ENCODE assay signal across 18 cellular contexts in genomic region chr12:95266250-95266649, GRCh38. TPM values are rescaled to one million over a fixed set of nuclear protein-coding genes. Genes with fewer than 3 reads are reported as not detected.
DNase-seq lines count a peak whose midpoint lies in the region; ATAC-seq, FAIRE-seq and TF ChIP-seq lines count a peak whose summit lies in the region.
"Had no signal": no experiment of that assay in that cellular context is flagged by ENCODE, and none has a peak within 500 bp of the region (broad histone marks: within the 10 kb centered on the region; RNA-seq: fewer than 3 reads in every experiment).

No MANE protein-coding gene starts in this region.

- ATAC-seq in heart left ventricle (peak; percentile 54 to 82 (median 63)), HG03108 (IDR thresholded peaks at IDR 0.05; ENCODE audit: unreplicated experiment) (no peak), HepG2 (no peak)
- ATAC-seq: CD8-positive, alpha-beta T cell; GM23338 had no signal

- FAIRE-seq in HepG2 (lab: Jason Lieb, UNC): no peak
- FAIRE-seq: D721Med, GM12892 had no signal

- 45 to 68% (median 49%) methylated on average over 6 of the region's 6 CpGs for WGBS in heart left ventricle, 4 donors
- over 99% methylated on average over 6 of the region's 6 CpGs for WGBS in HepG2 (ENCODE audit: low lambda C conversion rate)

- TF ChIP-seq CTCF in heart left ventricle (IDR thresholded peaks at IDR 0.05) (no peak), right atrium auricular region (IDR thresholded peaks at IDR 0.05) (no peak), brain (conservative IDR thresholded peaks at IDR 0.05) (no peak), left ventricle myocardium inferior (IDR thresholded peaks at IDR 0.05; ENCODE audit: borderline replicate concordance) (no peak), HepG2 (CRISPR knock-in tag; IDR thresholded peaks at IDR 0.05) (no peak)

- H3K27ac ChIP-seq in heart left ventricle (peak overlapping the region in 8 of 12 donors; percentile 2 to 42 (median 10)), right atrium auricular region (peak overlapping the region in 1 of 2 donors; percentile 45), left ventricle myocardium inferior (replicated peaks) (peak overlapping the region; percentile 47), HepG2 (ENCODE audit: extremely low read length, insufficient read depth, low read length) (no peak overlapping the region)
- H3K27ac ChIP-seq: A549, C4-2B had no signal

- no peak overlapping the region for H3K9ac ChIP-seq in HepG2 (ENCODE audit: insufficient read depth, low read depth, low read length)

- intact Hi-C loops in heart left ventricle (cut with DNase I) (no loop called here), left ventricle myocardium inferior (cut with micrococcal nuclease) (no loop called here), HepG2 (cut with micrococcal nuclease; ENCODE audit: unreplicated experiment) (no loop called here)

- H3K4me3 ChIP-seq in heart left ventricle (no peak overlapping the region), right atrium auricular region (no peak overlapping the region), left ventricle myocardium inferior (no peak overlapping the region), HepG2 (replicated peaks in 1 of 3; ENCODE audit: insufficient read depth in 1 of 3, low read depth in 2 of 3, low read length in 3 of 3) (no peak overlapping the region)
- H3K4me3 ChIP-seq: A549, GM23338 had no signal

- H3K4me3 Mint-ChIP-seq in brain: peak overlapping the region in 2 of 5 experiments; percentile 11
- H3K4me3 Mint-ChIP-seq: CD8-positive, alpha-beta T cell; GM23338 had no signal

- H3K79me2 ChIP-seq in HepG2 (ENCODE audit: insufficient read depth, low read length): no peaks in the 10 kb centered on the region

- CTCF ChIA-PET in HepG2 (lab: Yijun Ruan, JAX; ENCODE audit: low intra/inter-chr PET ratio, low total read pairs): interaction anchor here (1.1 kb wide), 1 partner anchor 70 kb away, joined by 3 read pairs; no protein-coding TSS in a partner anchor

- H3K36me3 ChIP-seq in heart left ventricle (peaks cover 0 to 91% (median 66%) of the 10 kb centered on the region in 9 donors), right atrium auricular region (peaks cover 41% of the 10 kb centered on the region), left ventricle myocardium inferior (peaks cover 37% of the 10 kb centered on the region), HepG2 (replicated peaks in 1 of 2; ENCODE audit: control insufficient read depth in 1 of 2, insufficient read depth in 2 of 2, low read length in 2 of 2) (peaks cover 13 to 32% of the 10 kb centered on the region in 2 experiments)

- H3K27me3 ChIP-seq in heart left ventricle (no peaks in the 10 kb centered on the region), right atrium auricular region (no peaks in the 10 kb centered on the region), left ventricle myocardium inferior (ENCODE audit: low read depth) (no peaks in the 10 kb centered on the region), HepG2 (ENCODE audit: control insufficient read depth in 1 of 2, insufficient read depth in 2 of 2, low read length in 2 of 2) (no peaks in the 10 kb centered on the region)
- H3K27me3 ChIP-seq: BE2C had no signal

- H3K9me3 Mint-ChIP-seq in brain: no peaks in the 10 kb centered on the region
- H3K9me3 Mint-ChIP-seq: CD8-positive, alpha-beta T cell; GM23338 had no signal

- no peak for TF ChIP-seq RAD21 in HepG2 (CRISPR knock-in tag; IDR thresholded peaks at IDR 0.05)

- no TSS peak for BruUV-seq in HepG2 (replicated peaks; lab: Mats Ljungman, UMichigan)

- peaks cover 0 to 37% (median 13%) of the 10 kb centered on the region in 12 donors for H3K4me1 ChIP-seq in heart left ventricle
- peaks cover 0 to 18% of the 10 kb centered on the region in 2 donors for H3K4me1 ChIP-seq in right atrium auricular region
- H3K4me1 ChIP-seq in left ventricle myocardium inferior: peaks cover 54% of the 10 kb centered on the region
- H3K4me1 ChIP-seq in HepG2 (ENCODE audit: insufficient read depth, low read length): no peaks in the 10 kb centered on the region

- peaks cover 5% of the 10 kb centered on the region for H3K4me1 Mint-ChIP-seq in brain
- H3K4me1 Mint-ChIP-seq: GM23338 had no signal

- H4K20me1 ChIP-seq in HepG2 (ENCODE audit: insufficient read depth, low read length): no peaks in the 10 kb centered on the region

- POLR2A ChIA-PET in HepG2 (lab: Yijun Ruan, JAX): no interaction called here

- no peak overlapping the region for H2AFZ ChIP-seq in HepG2 (ENCODE audit: low read length)
- H2AFZ ChIP-seq: GM23338 had no signal

- DNase-seq in heart left ventricle: no peak
- DNase-seq in right atrium auricular region (ENCODE audit: low spot score): no peak
- no peak for DNase-seq in left ventricle myocardium inferior
- DNase-seq in HepG2 (ENCODE audit: low spot score): no peak
- DNase-seq: BE2C; CD8-positive, alpha-beta T cell; COR-L47; DMS153; DMS79 treated with DMSO at 0.1 percent for 48 hours; EL; GDM1 had no signal

- peak overlapping the region in 3 of 5 experiments; percentile 36 to 52 (median 44) for H3K27ac Mint-ChIP-seq in brain
- H3K27ac Mint-ChIP-seq: CD8-positive, alpha-beta T cell; GM23338 had no signal

- H3K36me3 Mint-ChIP-seq in brain: peaks cover 70% of the 10 kb centered on the region

- H3K9me3 ChIP-seq in heart left ventricle: no peaks in the 10 kb centered on the region
- H3K9me3 ChIP-seq in right atrium auricular region: no peaks in the 10 kb centered on the region
- H3K9me3 ChIP-seq in left ventricle myocardium inferior (replicated peaks): no peaks in the 10 kb centered on the region
- no peaks in the 10 kb centered on the region for H3K9me3 ChIP-seq in HepG2 (ENCODE audit: low read length)
- H3K9me3 ChIP-seq: A549, BE2C had no signal

- TF ChIP-seq POLR2A in heart left ventricle (IDR thresholded peaks at IDR 0.05): no peak
- TF ChIP-seq POLR2A in HepG2 (IDR thresholded peaks at IDR 0.05; ENCODE audit: insufficient read depth in 1 of 2, low read depth in 2 of 2, low read length in 2 of 2): no peak

- H3K4me2 ChIP-seq in HepG2 (ENCODE audit: low read depth, low read length): no peak overlapping the region
- H3K4me2 ChIP-seq: A549, GM23338 had no signal

- in situ Hi-C loops in HepG2 (cut with HindIII; ENCODE audit: extremely low pct_ligation_motif_present, low pct_unique_long_range_greater_than_20kb): no loop called here

- TF ChIP-seq EP300 in HepG2 (IDR thresholded peaks at IDR 0.05; ENCODE audit: low read depth in 2 of 2, low read length in 2 of 2) (no peak), HepG2 (CRISPR knock-in tag; IDR thresholded peaks at IDR 0.05; ENCODE audit: borderline replicate concordance) (no peak)

- H3K27me3 Mint-ChIP-seq in brain: no peaks in the 10 kb centered on the region

RNA-seq across cellular contexts. Expression of gene VEZT, which starts 48.6 kb away (rescaled TPM):
- 10 to 100 TPM; 53.6 to 89.9 (median 66.2) TPM for total RNA-seq in heart left ventricle
- polyA plus RNA-seq in heart left ventricle: 10 to 100 TPM; 14.6 to 36.2 TPM
- total RNA-seq in right atrium auricular region: 10 to 100 TPM; 66.6 to 69.8 TPM
- 11.6 TPM for polyA plus RNA-seq in brain (ENCODE audit: insufficient read depth, low read depth, low replicate concordance)
- total RNA-seq in left ventricle myocardium inferior: 66.1 TPM
- 29.3 and 35.5 TPM in 2 replicates for total RNA-seq in HepG2 (2016; rRNA removed; fragmentation: Illumina TruSeq; extraction: Trizol)
- total RNA-seq in HepG2 (2016; cell fraction: cytosol; rRNA removed; fragmentation: Illumina TruSeq; extraction: Trizol; ENCODE audit: low read depth): 7.5 and 8.0 TPM in 2 replicates
- total RNA-seq in HepG2 (2016; cell fraction: insoluble cytoplasmic fraction; rRNA removed; fragmentation: Illumina TruSeq; extraction: Trizol): 32.6 and 33.9 TPM in 2 replicates
- total RNA-seq in HepG2 (2016; cell fraction: membrane; rRNA removed; fragmentation: Illumina TruSeq; extraction: Trizol): 18.5 and 18.7 TPM in 2 replicates
- total RNA-seq in HepG2 (2016; cell fraction: nucleus; rRNA removed; fragmentation: Illumina TruSeq; extraction: Trizol): 42.1 and 42.8 TPM in 2 replicates
- 37.8 and 51.6 TPM in 2 replicates for polyA plus RNA-seq in HepG2 (2011; rRNA removed)
- polyA plus RNA-seq in HepG2 (2011; cell fraction: cytosol; rRNA removed): 17.3 and 26.2 TPM in 2 replicates
- 14.3 and 17.8 TPM in 2 replicates for polyA plus RNA-seq in HepG2 (2011; cell fraction: nucleus; rRNA removed)
- 20.0 and 33.9 TPM in 2 replicates for polyA plus RNA-seq in HepG2 (2012)
- 2.8 and 3.1 TPM in 2 replicates for polyA plus RNA-seq in HepG2 (2016; cell fraction: cytosol; fragmentation: Illumina TruSeq; extraction: Trizol; ENCODE audit: low read depth)
- polyA plus RNA-seq in HepG2 (2016; cell fraction: insoluble cytoplasmic fraction; fragmentation: Illumina TruSeq; extraction: Trizol; ENCODE audit: low read depth): 23.2 and 28.2 TPM in 2 replicates
- polyA plus RNA-seq in HepG2 (2016; cell fraction: membrane; fragmentation: Illumina TruSeq; extraction: Trizol; ENCODE audit: low read depth): 7.9 and 8.0 TPM in 2 replicates
- polyA plus RNA-seq in HepG2 (2016; cell fraction: nucleus; fragmentation: Illumina TruSeq; extraction: Trizol; ENCODE audit: insufficient read depth, low read depth): 32.9 and 35.3 TPM in 2 replicates
- polyA minus RNA-seq in HepG2 (2011; rRNA and poly(A)+ RNA removed; ENCODE audit: low replicate concordance): 30.9 and 73.5 TPM in 2 replicates
- polyA minus RNA-seq in HepG2 (2011; cell fraction: cytosol; rRNA and poly(A)+ RNA removed): 18.0 and 25.5 TPM in 2 replicates
- 79.4 and 85.3 TPM in 2 replicates for polyA minus RNA-seq in HepG2 (2011; cell fraction: nucleus; rRNA and poly(A)+ RNA removed)

RNA-seq across cellular contexts. Expression of gene FGD6, which starts 49.0 kb away (rescaled TPM):
- 10 to 100 TPM; 11.9 to 29.1 (median 19.5) TPM for total RNA-seq in heart left ventricle
- polyA plus RNA-seq in heart left ventricle: 1 to 10 TPM; 2.8 to 2.9 TPM
- 10 to 100 TPM; 15.8 to 16.9 TPM for total RNA-seq in right atrium auricular region
- 1.6 TPM for polyA plus RNA-seq in brain (ENCODE audit: insufficient read depth, low read depth, low replicate concordance)
- total RNA-seq in left ventricle myocardium inferior: 26.3 TPM
- 4.3 and 5.3 TPM in 2 replicates for total RNA-seq in HepG2 (2016; rRNA removed; fragmentation: Illumina TruSeq; extraction: Trizol)
- 4.7 and 6.1 TPM in 2 replicates for total RNA-seq in HepG2 (2016; cell fraction: cytosol; rRNA removed; fragmentation: Illumina TruSeq; extraction: Trizol; ENCODE audit: low read depth)
- 4.1 and 4.3 TPM in 2 replicates for total RNA-seq in HepG2 (2016; cell fraction: insoluble cytoplasmic fraction; rRNA removed; fragmentation: Illumina TruSeq; extraction: Trizol)
- total RNA-seq in HepG2 (2016; cell fraction: membrane; rRNA removed; fragmentation: Illumina TruSeq; extraction: Trizol): 8.4 and 10.4 TPM in 2 replicates
- 5.5 and 6.6 TPM in 2 replicates for total RNA-seq in HepG2 (2016; cell fraction: nucleus; rRNA removed; fragmentation: Illumina TruSeq; extraction: Trizol)
- 1.1 and 2.2 TPM in 2 replicates for polyA plus RNA-seq in HepG2 (2011; rRNA removed)
- polyA plus RNA-seq in HepG2 (2011; cell fraction: cytosol; rRNA removed): 0.79 and 0.92 TPM in 2 replicates
- 1.8 and 2.2 TPM in 2 replicates for polyA plus RNA-seq in HepG2 (2011; cell fraction: nucleus; rRNA removed)
- polyA plus RNA-seq in HepG2 (2012): 1.1 TPM in 2 replicates
- 0.14 and 0.34 TPM in 2 replicates for polyA plus RNA-seq in HepG2 (2016; cell fraction: cytosol; fragmentation: Illumina TruSeq; extraction: Trizol; ENCODE audit: low read depth)
- 1.7 and 1.9 TPM in 2 replicates for polyA plus RNA-seq in HepG2 (2016; cell fraction: insoluble cytoplasmic fraction; fragmentation: Illumina TruSeq; extraction: Trizol; ENCODE audit: low read depth)
- polyA plus RNA-seq in HepG2 (2016; cell fraction: membrane; fragmentation: Illumina TruSeq; extraction: Trizol; ENCODE audit: low read depth): 0.33 and 0.40 TPM in 2 replicates
- polyA plus RNA-seq in HepG2 (2016; cell fraction: nucleus; fragmentation: Illumina TruSeq; extraction: Trizol; ENCODE audit: insufficient read depth, low read depth): 2.8 and 3.7 TPM in 2 replicates
- polyA minus RNA-seq in HepG2 (2011; rRNA and poly(A)+ RNA removed; ENCODE audit: low replicate concordance): 1.9 and 7.0 TPM in 2 replicates
- polyA minus RNA-seq in HepG2 (2011; cell fraction: cytosol; rRNA and poly(A)+ RNA removed): 4.3 and 4.8 TPM in 2 replicates
- 11.8 and 12.5 TPM in 2 replicates for polyA minus RNA-seq in HepG2 (2011; cell fraction: nucleus; rRNA and poly(A)+ RNA removed)

Comparison
In these comparisons a context has a peak if more than half of its experiments do, and no peak if none do; other contexts are left out.
1. ATAC-seq: peak in heart left ventricle (4 of 4); none in HG03108 (single experiment) and HepG2 (single experiment).